8 cellular contexts compared by ENCODE assay signal in genomic region chr12:15789215-15790171, GRCh38. TPM values are rescaled to one million over a fixed set of nuclear protein-coding genes. Genes with fewer than 3 reads are reported as not detected.
DNase-seq lines count a peak whose midpoint lies in the region; ATAC-seq and TF ChIP-seq lines count a peak whose summit lies in the region.

Gene EPS8, minus strand, starts transcription at chr12:15789388. Its CDS starts 106,437 bp downstream, at chr12:15682951.

- ATAC-seq in HG02798 (IDR thresholded peaks at IDR 0.05; ENCODE audit: poor library complexity, unreplicated experiment) (peak; percentile 89), upper lobe of right lung (peak; percentile 96)

- H3K9me3 ChIP-seq in left ventricle myocardium inferior (replicated peaks) (peaks cover 6% of the 10 kb centered on the region), prostate gland (no peaks in the 10 kb centered on the region), upper lobe of right lung (no peaks in the 10 kb centered on the region)

- H3K4me1 ChIP-seq in left ventricle myocardium inferior (peaks cover 31% of the 10 kb centered on the region), prostate gland (replicated peaks) (no peaks in the 10 kb centered on the region), upper lobe of right lung (no peaks in the 10 kb centered on the region)

- peak within 1 kb of the TSS; percentile 93 for H3K4me3 ChIP-seq in left ventricle myocardium inferior
- peak within 1 kb of the TSS; percentile 64 to 72 for H3K4me3 ChIP-seq in prostate gland
- peak within 1 kb of the TSS; percentile 79 for H3K4me3 ChIP-seq in upper lobe of right lung

- WGBS in prostate gland = 1% methylated on average over 66 of the region's 85 CpGs

- intact Hi-C loops in left ventricle myocardium inferior (cut with micrococcal nuclease) = no loop called here
- intact Hi-C loops in prostate gland (cut with DNase I) = loop anchor here (5.0 to 10.0 kb wide), 4 partner anchors 95 to 1015 kb away; a partner anchor contains a TSS
- intact Hi-C loops in upper lobe of right lung (cut with DNase I) = no loop called here

- peak; percentile 88 for DNase-seq in GM13976 (ENCODE audit: low spot score)
- peak; percentile 87 for DNase-seq in NCI-H1436 (lab: John Stamatoyannopoulos, UW)
- DNase-seq in T-helper 1 cell = peak; percentile 75 to 88 (median 81)
- DNase-seq in amniotic stem cell (lab: John Stamatoyannopoulos, UW) = peak; percentile 74
- DNase-seq in left ventricle myocardium inferior = peak; percentile 94
- DNase-seq in prostate gland (ENCODE audit: low spot score) = peak; percentile 86
- peak; percentile 96 for DNase-seq in upper lobe of right lung

- H3K27ac ChIP-seq in left ventricle myocardium inferior (replicated peaks) (peak within 1 kb of the TSS; percentile 92), prostate gland (peak within 1 kb of the TSS; percentile 86 to 89), upper lobe of right lung (peak within 1 kb of the TSS; percentile 83)

- H3K27me3 ChIP-seq in left ventricle myocardium inferior (ENCODE audit: low read depth) = no peaks in the 10 kb centered on the region
- H3K27me3 ChIP-seq in prostate gland (replicated peaks; ENCODE audit: insufficient read depth) = no peaks in the 10 kb centered on the region
- H3K27me3 ChIP-seq in upper lobe of right lung = no peaks in the 10 kb centered on the region

- TF ChIP-seq CTCF in GM13976 (IDR thresholded peaks at IDR 0.05; ENCODE audit: borderline replicate concordance, control extremely low read depth, extremely low read depth, insufficient read depth, missing control alignments) (no peak), left ventricle myocardium inferior (IDR thresholded peaks at IDR 0.05; ENCODE audit: borderline replicate concordance) (no peak), prostate gland (IDR thresholded peaks at IDR 0.05) (peak in 2 of 4 experiments; percentile 24 to 25), upper lobe of right lung (IDR thresholded peaks at IDR 0.05) (no peak)

- in situ Hi-C loops in GM13976 (cut with MboI; ENCODE audit: low sequenced_read_pairs, unreplicated experiment) = no loop called here

- peak; percentile 94 for TF ChIP-seq POLR2A in prostate gland (IDR thresholded peaks at IDR 0.05)

- peaks cover 9% of the 10 kb centered on the region for H3K36me3 ChIP-seq in left ventricle myocardium inferior
- no peaks in the 10 kb centered on the region for H3K36me3 ChIP-seq in prostate gland
- no peaks in the 10 kb centered on the region for H3K36me3 ChIP-seq in upper lobe of right lung

RNA-seq across cellular contexts. Expression of gene EPS8, which starts in this region (rescaled TPM):
- total RNA-seq in left ventricle myocardium inferior = 18.9 TPM
- 10 to 100 TPM; 47.5 to 67.4 TPM for total RNA-seq in prostate gland
- 58.2 TPM for total RNA-seq in upper lobe of right lung

Comparison
In these comparisons a context has a peak if more than half of its experiments do, and no peak if none do; other contexts are left out.
1. Peak in every context shown above with its lines: DNase-seq, ATAC-seq, H3K4me3 ChIP-seq and H3K27ac ChIP-seq.